Comparison of ENCODE assay signal across 15 cellular contexts in genomic region chr3:126316515-126316939, GRCh38. TPM values are rescaled to one million over a fixed set of nuclear protein-coding genes. Genes with fewer than 3 reads are reported as not detected.
"Had no signal": no experiment of that assay in that cellular context is flagged by ENCODE, and none has a peak within 500 bp of the region (broad histone marks: within the 10 kb centered on the region; RNA-seq: fewer than 3 reads in every experiment).

No MANE protein-coding gene starts in this region.

- H3K27ac ChIP-seq: breast epithelium, stomach, testis had no signal

- H3K4me1 Mint-ChIP-seq: activated CD4-positive, alpha-beta memory T cell treated with anti-CD3 and anti-CD28 coated beads, Interleukin-2, amount 10 ng/mL, durations not matched to agents 7 days and 5 days; immature natural killer cell had no signal

- H3K36me3 Mint-ChIP-seq: immature natural killer cell; natural killer cell treated with Interleukin-12 subunit alpha and Interleukin-12 subunit beta and Interleukin-15 and Interleukin-18, amount 100 ng/mL, for 72 hours had no signal

- H3K27me3 ChIP-seq: breast epithelium, stomach, testis had no signal

- H3K4me1 ChIP-seq: breast epithelium had no signal

- H3K36me3 ChIP-seq: breast epithelium, stomach had no signal

- ATAC-seq: WTC11 had no signal

- H3K27me3 Mint-ChIP-seq: activated T-cell treated with anti-CD3 and anti-CD28 coated beads, Interleukin-2, amount 50 U/mL, for 24 hours had no signal

- DNase-seq: activated CD4-positive, alpha-beta memory T cell treated with anti-CD3 and anti-CD28 coated beads, Interleukin-2, amount 10 ng/mL, durations not matched to agents 7 days and 5 days; activated CD4-positive, alpha-beta T cell treated with anti-CD3 and anti-CD28 coated beads for 48 hours; activated naive CD4-positive, alpha-beta T cell treated with anti-CD3 and anti-CD28 coated beads, Interleukin-2, amount 50 U/mL, for 16 hours; effector CD8-positive, alpha-beta T cell; immature natural killer cell; nucleus accumbens; retina; stomach; testis had no signal

- H3K4me3 ChIP-seq: breast epithelium, stomach, testis had no signal

- H3K9me3 ChIP-seq: breast epithelium, stomach, testis had no signal

- H3K4me3 Mint-ChIP-seq: activated CD4-positive, alpha-beta memory T cell treated with anti-CD3 and anti-CD28 coated beads, Interleukin-2, amount 10 ng/mL, durations not matched to agents 7 days and 5 days; activated T-cell treated with anti-CD3 and anti-CD28 coated beads, Interleukin-2, amount 50 U/mL, for 24 hours; immature natural killer cell; natural killer cell treated with Interleukin-12 subunit alpha and Interleukin-12 subunit beta and Interleukin-15 and Interleukin-18, amount 100 ng/mL, for 72 hours; T-helper 2 cell treated with Interferon-gamma antibody and Interleukin-4, amounts not matched to agents 5 μg/mL and 100 μg/mL, for 36 hours; WTC11 had no signal

- H3K27ac Mint-ChIP-seq: activated CD4-positive, alpha-beta memory T cell treated with anti-CD3 and anti-CD28 coated beads, Interleukin-2, amount 10 ng/mL, durations not matched to agents 7 days and 5 days; activated T-cell treated with anti-CD3 and anti-CD28 coated beads, Interleukin-2, amount 50 U/mL, for 24 hours; immature natural killer cell; natural killer cell treated with Interleukin-12 subunit alpha and Interleukin-12 subunit beta and Interleukin-15 and Interleukin-18, amount 100 ng/mL, for 72 hours; T-helper 2 cell treated with Interferon-gamma antibody and Interleukin-4, amounts not matched to agents 5 μg/mL and 100 μg/mL, for 36 hours; WTC11 had no signal

- FAIRE-seq: astrocyte had no signal

- H3K9me3 Mint-ChIP-seq: activated CD4-positive, alpha-beta memory T cell treated with anti-CD3 and anti-CD28 coated beads, Interleukin-2, amount 10 ng/mL, durations not matched to agents 7 days and 5 days; activated T-cell treated with anti-CD3 and anti-CD28 coated beads, Interleukin-2, amount 50 U/mL, for 24 hours; natural killer cell treated with Interleukin-12 subunit alpha and Interleukin-12 subunit beta and Interleukin-15 and Interleukin-18, amount 100 ng/mL, for 72 hours; T-helper 2 cell treated with Interferon-gamma antibody and Interleukin-4, amounts not matched to agents 5 μg/mL and 100 μg/mL, for 36 hours had no signal

RNA-seq across cellular contexts. Expression of gene KLF15, which starts 40.7 kb away (rescaled TPM):
- total RNA-seq: activated CD4-positive, alpha-beta memory T cell treated with anti-CD3 and anti-CD28 coated beads, Interleukin-2, amount 10 ng/mL, durations not matched to agents 7 days and 5 days had no signal
- polyA plus RNA-seq: immature natural killer cell had no signal
